1 cellular context compared by ENCODE assay signal in genomic region chr6:3612341-3613041, GRCh38.
TF ChIP-seq lines count a peak whose summit lies in the region.

No MANE protein-coding gene starts in this region.

TF ChIP-seq in HEK293, 187 proteins besides CTCF, POLR2A, EP300 and RAD21 (continued from another document and continues in another):
- TF ChIP-seq, protein P1, sequence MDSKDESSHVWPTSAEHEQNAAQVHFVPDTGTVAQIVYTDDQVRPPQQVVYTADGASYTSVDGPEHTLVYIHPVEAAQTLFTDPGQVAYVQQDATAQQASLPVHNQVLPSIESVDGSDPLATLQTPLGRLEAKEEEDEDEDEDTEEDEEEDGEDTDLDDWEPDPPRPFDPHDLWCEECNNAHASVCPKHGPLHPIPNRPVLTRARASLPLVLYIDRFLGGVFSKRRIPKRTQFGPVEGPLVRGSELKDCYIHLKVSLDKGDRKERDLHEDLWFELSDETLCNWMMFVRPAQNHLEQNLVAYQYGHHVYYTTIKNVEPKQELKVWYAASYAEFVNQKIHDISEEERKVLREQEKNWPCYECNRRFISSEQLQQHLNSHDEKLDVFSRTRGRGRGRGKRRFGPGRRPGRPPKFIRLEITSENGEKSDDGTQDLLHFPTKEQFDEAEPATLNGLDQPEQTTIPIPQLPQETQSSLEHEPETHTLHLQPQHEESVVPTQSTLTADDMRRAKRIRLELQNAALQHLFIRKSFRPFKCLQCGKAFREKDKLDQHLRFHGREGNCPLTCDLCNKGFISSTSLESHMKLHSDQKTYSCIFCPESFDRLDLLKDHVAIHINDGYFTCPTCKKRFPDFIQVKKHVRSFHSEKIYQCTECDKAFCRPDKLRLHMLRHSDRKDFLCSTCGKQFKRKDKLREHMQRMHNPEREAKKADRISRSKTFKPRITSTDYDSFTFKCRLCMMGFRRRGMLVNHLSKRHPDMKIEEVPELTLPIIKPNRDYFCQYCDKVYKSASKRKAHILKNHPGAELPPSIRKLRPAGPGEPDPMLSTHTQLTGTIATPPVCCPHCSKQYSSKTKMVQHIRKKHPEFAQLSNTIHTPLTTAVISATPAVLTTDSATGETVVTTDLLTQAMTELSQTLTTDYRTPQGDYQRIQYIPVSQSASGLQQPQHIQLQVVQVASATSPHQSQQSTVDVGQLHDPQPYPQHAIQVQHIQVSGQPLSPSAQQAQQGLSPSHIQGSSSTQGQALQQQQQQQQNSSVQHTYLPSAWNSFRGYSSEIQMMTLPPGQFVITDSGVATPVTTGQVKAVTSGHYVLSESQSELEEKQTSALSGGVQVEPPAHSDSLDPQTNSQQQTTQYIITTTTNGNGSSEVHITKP (tag by site-specific recombination; IDR thresholded peaks at IDR 0.05): peak; percentile 82
- TF ChIP-seq, protein P2, sequence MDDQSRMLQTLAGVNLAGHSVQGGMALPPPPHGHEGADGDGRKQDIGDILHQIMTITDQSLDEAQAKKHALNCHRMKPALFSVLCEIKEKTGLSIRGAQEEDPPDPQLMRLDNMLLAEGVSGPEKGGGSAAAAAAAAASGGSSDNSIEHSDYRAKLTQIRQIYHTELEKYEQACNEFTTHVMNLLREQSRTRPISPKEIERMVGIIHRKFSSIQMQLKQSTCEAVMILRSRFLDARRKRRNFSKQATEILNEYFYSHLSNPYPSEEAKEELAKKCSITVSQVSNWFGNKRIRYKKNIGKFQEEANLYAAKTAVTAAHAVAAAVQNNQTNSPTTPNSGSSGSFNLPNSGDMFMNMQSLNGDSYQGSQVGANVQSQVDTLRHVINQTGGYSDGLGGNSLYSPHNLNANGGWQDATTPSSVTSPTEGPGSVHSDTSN (CRISPR knock-in tag; IDR thresholded peaks at IDR 0.05): 0 out of 2 replicates have a peak, but pooled peaks have one; percentile 10
- TF ChIP-seq, protein P3, sequence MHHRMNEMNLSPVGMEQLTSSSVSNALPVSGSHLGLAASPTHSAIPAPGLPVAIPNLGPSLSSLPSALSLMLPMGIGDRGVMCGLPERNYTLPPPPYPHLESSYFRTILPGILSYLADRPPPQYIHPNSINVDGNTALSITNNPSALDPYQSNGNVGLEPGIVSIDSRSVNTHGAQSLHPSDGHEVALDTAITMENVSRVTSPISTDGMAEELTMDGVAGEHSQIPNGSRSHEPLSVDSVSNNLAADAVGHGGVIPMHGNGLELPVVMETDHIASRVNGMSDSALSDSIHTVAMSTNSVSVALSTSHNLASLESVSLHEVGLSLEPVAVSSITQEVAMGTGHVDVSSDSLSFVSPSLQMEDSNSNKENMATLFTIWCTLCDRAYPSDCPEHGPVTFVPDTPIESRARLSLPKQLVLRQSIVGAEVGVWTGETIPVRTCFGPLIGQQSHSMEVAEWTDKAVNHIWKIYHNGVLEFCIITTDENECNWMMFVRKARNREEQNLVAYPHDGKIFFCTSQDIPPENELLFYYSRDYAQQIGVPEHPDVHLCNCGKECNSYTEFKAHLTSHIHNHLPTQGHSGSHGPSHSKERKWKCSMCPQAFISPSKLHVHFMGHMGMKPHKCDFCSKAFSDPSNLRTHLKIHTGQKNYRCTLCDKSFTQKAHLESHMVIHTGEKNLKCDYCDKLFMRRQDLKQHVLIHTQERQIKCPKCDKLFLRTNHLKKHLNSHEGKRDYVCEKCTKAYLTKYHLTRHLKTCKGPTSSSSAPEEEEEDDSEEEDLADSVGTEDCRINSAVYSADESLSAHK (tag by site-specific recombination; IDR thresholded peaks at IDR 0.05): peak; percentile 82
- TF ChIP-seq ZFHX2 (tag by site-specific recombination; conservative IDR thresholded peaks at IDR 0.05) (no peak), ZNF530 (tag by site-specific recombination; IDR thresholded peaks at IDR 0.05; ENCODE audit: low read depth) (no peak), SP3 (tag by site-specific recombination; IDR thresholded peaks at IDR 0.05) (0 out of 2 replicates have a peak, but pooled peaks have one; percentile 18), ZNF221 (tag by site-specific recombination; IDR thresholded peaks at IDR 0.05; ENCODE audit: borderline replicate concordance) (no peak), ZNF140 (tag by site-specific recombination; IDR thresholded peaks at IDR 0.05) (peak; percentile 100), ZNF514 (tag by site-specific recombination; IDR thresholded peaks at IDR 0.05) (no peak), ZNF843 (tag by site-specific recombination; IDR thresholded peaks at IDR 0.05) (peak; percentile 96), ZNF776 (tag by site-specific recombination; IDR thresholded peaks at IDR 0.05; ENCODE audit: borderline replicate concordance) (no peak), ZNF239 (tag by site-specific recombination; IDR thresholded peaks at IDR 0.05) (0 out of 2 replicates have a peak, but pooled peaks have one; percentile 25), HOXD13 (CRISPR knock-in tag; IDR thresholded peaks at IDR 0.05; ENCODE audit: borderline replicate concordance) (peak; percentile 99), ZNF335 (tag by site-specific recombination; conservative IDR thresholded peaks at IDR 0.05) (peak; percentile 57), ZNF549 (tag by site-specific recombination; IDR thresholded peaks at IDR 0.05) (no peak), ATF2 (tag by site-specific recombination; IDR thresholded peaks at IDR 0.05; ENCODE audit: low read depth) (peak; percentile 82), MEIS1 (CRISPR knock-in tag; IDR thresholded peaks at IDR 0.05; ENCODE audit: borderline replicate concordance) (peak; percentile 87), REST (tag by site-specific recombination; IDR thresholded peaks at IDR 0.05) (peak; percentile 28; the same call in 1 of the 2 replicates), ZBTB11 (tag by site-specific recombination; conservative IDR thresholded peaks at IDR 0.05; ENCODE audit: low read depth) (no peak), GFI1B (tag by site-specific recombination; IDR thresholded peaks at IDR 0.05) (peak; percentile 94), ZNF629 (tag by site-specific recombination; IDR thresholded peaks at IDR 0.05) (peak; percentile 89), ZNF670 (tag by site-specific recombination; IDR thresholded peaks at IDR 0.05; ENCODE audit: low read depth) (no peak), ZNF521 (tag by site-specific recombination; IDR thresholded peaks at IDR 0.05) (no peak), ZBTB17 (tag by site-specific recombination; IDR thresholded peaks at IDR 0.05) (peak; percentile 85), ZSCAN18 (tag by site-specific recombination; IDR thresholded peaks at IDR 0.05) (0 out of 2 replicates have a peak, but pooled peaks have one; percentile 20), ZNF654 (tag by site-specific recombination; IDR thresholded peaks at IDR 0.05; ENCODE audit: low read depth) (peak; percentile 9; the same call in 1 of the 2 replicates), ZNF707 (tag by site-specific recombination; IDR thresholded peaks at IDR 0.05) (no peak), KLF8 (tag by site-specific recombination; IDR thresholded peaks at IDR 0.05) (peak; percentile 82), SP7 (tag by site-specific recombination; IDR thresholded peaks at IDR 0.05) (peak; percentile 97), ZNF433 (tag by site-specific recombination; IDR thresholded peaks at IDR 0.05; ENCODE audit: low read depth) (no peak)
- TF ChIP-seq, protein P4, sequence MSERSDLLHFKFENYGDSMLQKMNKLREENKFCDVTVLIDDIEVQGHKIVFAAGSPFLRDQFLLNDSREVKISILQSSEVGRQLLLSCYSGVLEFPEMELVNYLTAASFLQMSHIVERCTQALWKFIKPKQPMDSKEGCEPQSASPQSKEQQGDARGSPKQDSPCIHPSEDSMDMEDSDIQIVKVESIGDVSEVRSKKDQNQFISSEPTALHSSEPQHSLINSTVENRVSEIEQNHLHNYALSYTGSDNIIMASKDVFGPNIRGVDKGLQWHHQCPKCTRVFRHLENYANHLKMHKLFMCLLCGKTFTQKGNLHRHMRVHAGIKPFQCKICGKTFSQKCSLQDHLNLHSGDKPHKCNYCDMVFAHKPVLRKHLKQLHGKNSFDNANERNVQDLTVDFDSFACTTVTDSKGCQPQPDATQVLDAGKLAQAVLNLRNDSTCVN (tag by site-specific recombination; optimal IDR thresholded peaks at IDR 0.05): no peak
- TF ChIP-seq, protein P5, sequence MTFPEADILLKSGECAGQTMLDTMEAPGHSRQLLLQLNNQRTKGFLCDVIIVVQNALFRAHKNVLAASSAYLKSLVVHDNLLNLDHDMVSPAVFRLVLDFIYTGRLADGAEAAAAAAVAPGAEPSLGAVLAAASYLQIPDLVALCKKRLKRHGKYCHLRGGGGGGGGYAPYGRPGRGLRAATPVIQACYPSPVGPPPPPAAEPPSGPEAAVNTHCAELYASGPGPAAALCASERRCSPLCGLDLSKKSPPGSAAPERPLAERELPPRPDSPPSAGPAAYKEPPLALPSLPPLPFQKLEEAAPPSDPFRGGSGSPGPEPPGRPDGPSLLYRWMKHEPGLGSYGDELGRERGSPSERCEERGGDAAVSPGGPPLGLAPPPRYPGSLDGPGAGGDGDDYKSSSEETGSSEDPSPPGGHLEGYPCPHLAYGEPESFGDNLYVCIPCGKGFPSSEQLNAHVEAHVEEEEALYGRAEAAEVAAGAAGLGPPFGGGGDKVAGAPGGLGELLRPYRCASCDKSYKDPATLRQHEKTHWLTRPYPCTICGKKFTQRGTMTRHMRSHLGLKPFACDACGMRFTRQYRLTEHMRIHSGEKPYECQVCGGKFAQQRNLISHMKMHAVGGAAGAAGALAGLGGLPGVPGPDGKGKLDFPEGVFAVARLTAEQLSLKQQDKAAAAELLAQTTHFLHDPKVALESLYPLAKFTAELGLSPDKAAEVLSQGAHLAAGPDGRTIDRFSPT (tag by site-specific recombination; IDR thresholded peaks at IDR 0.05): no peak
